Comparison of ENCODE assay signal across 24 cellular contexts in the genomic region with DNA sequence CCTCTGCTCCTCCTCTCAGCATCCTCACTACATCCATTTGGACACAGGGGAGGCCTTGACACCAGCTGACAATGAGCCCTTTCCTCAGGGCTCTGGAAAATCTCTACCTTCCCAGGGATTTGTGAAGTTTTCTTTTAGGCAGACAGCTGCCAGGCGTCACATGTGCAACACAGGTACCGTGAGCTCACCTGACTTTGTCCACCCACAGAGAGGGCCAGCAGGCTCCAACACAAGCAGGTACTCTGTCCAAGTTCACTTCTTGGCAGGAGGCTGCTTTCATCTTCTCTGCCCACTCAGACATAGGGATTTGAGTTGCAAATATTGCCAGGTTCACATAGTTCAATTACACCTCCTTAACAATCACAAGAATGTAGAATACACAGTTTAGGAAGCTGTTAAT.
"Had no signal": no experiment of that assay in that cellular context is flagged by ENCODE, and none has a peak within 500 bp of the region (broad histone marks: within the 10 kb centered on the region; RNA-seq: fewer than 3 reads in every experiment).

No MANE protein-coding gene starts in this region.

- H3K36me3 ChIP-seq: suprapubic skin, thoracic aorta, transverse colon, upper lobe of left lung, upper lobe of right lung, uterus, vagina had no signal

- H3K4me3 ChIP-seq: stomach, suprapubic skin, testis, thoracic aorta, tibial artery, tibial nerve, transverse colon, upper lobe of left lung, upper lobe of right lung, uterus, vagina had no signal

- ATAC-seq: stimulated activated effector memory CD8-positive, alpha-beta T cell treated with anti-CD3 and anti-CD28 coated beads, Interleukin-12 subunit alpha, Interleukin-12 subunit beta, amount 100 ng/mL, for 72 hours; stimulated activated memory B cell treated with anti-CD40 and anti-IgM and Interleukin-4, amounts not matched to agents 10 μg/mL and 1 μg/mL and 100 μg/mL, for 72 hours; stimulated activated naive B cell treated with anti-CD40 and anti-IgM and Interleukin-4, amounts not matched to agents 10 μg/mL and 1 μg/mL and 100 μg/mL, for 72 hours; stimulated activated naive CD8-positive, alpha-beta T cell treated with anti-CD3 and anti-CD28 coated beads, Interleukin-15, amount 100 ng/mL, for 72 hours; stimulated activated naive CD8-positive, alpha-beta T cell treated with anti-CD3 and anti-CD28 coated beads, Interleukin-15, Interleukin-2, amounts not matched to agents 100 U/mL and 50 U/mL, for 24 hours; upper lobe of right lung had no signal

- H3K27me3 ChIP-seq: stomach, suprapubic skin, testis, tibial artery, transverse colon, upper lobe of left lung, upper lobe of right lung, uterus, vagina had no signal

- H3K4me1 ChIP-seq: stomach, suprapubic skin, testis, tibial artery, tibial nerve, transverse colon, upper lobe of left lung, upper lobe of right lung, uterus, vagina had no signal

- H3K27ac ChIP-seq: stomach, suprapubic skin, testis, thoracic aorta, tibial artery, tibial nerve, transverse colon, upper lobe of left lung, upper lobe of right lung, uterus, vagina had no signal

- H3K9me3 ChIP-seq: stomach, suprapubic skin, testis, thoracic aorta, tibial artery, tibial nerve, transverse colon, upper lobe of left lung, upper lobe of right lung, uterus, vagina had no signal

- DNase-seq: stimulated activated CD4-positive, alpha-beta T cell treated with anti-CD3 and anti-CD28 coated beads, Interleukin-2, amount 100 ng/mL, for 48 hours; stimulated activated CD4-positive, alpha-beta T cell treated with anti-CD3 and anti-CD28 coated beads, Interleukin-4, amount 100 ng/mL, for 1 hour; stimulated activated CD4-positive, alpha-beta T cell treated with anti-CD3 and anti-CD28 coated beads, Interleukin-4, amount 100 ng/mL, for 24 hours; stimulated activated CD4-positive, alpha-beta T cell treated with anti-CD3 and anti-CD28 coated beads, Interleukin-4, amount 100 ng/mL, for 4 hours; stimulated activated CD8-positive, alpha-beta memory T cell treated with anti-CD3 and anti-CD28 coated beads, Interleukin-4, amount 100 ng/mL, for 48 hours; stimulated activated naive B cell treated with anti-CD40 and anti-IgM and Interleukin-4, amounts not matched to agents 10 μg/mL and 1 μg/mL and 100 μg/mL, for 72 hours; stimulated activated naive CD4-positive, alpha-beta T cell; stimulated activated naive CD4-positive, alpha-beta T cell treated with Interleukin-2 at 50 U/mL for 16 hours; stimulated activated naive CD8-positive, alpha-beta T cell treated with anti-CD3 and anti-CD28 coated beads, Interleukin-15, amount 100 ng/mL, for 72 hours; stimulated activated naive CD8-positive, alpha-beta T cell treated with anti-CD3 and anti-CD28 coated beads, Interleukin-15, Interleukin-2, amounts not matched to agents 100 U/mL and 50 U/mL, for 24 hours; stomach; testis; tibial artery; transverse colon; trophoblast cell; upper lobe of left lung; upper lobe of right lung; uterus had no signal
